ENCODE assay signal across 8 cellular contexts in the genomic region with DNA sequence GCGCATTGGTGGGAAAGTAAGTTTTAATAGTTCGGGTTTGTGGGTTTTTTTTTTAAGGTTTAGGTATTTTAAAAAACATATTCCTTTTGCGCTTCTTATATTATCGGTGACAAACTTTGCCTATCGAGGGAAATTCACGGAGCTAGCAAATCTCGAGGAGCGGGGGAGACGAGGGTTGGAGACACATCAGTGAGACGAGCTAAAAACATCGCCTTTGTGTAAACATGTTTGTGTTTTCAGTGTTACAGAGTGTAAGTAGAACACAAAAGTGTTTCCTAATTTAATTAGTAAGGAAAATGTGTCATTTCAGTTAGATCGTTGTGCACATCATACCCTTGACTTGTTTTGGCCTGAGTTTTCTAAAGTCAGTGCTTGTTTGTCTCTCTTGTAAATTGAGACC. TPM values are rescaled to one million over a fixed set of nuclear protein-coding genes. Genes with fewer than 3 reads are reported as not detected.
A peak's percentile ranks its signal among the peaks of the same experiment; 100 is the strongest.
DNase-seq lines count a peak whose midpoint lies in the region; ATAC-seq, FAIRE-seq and TF ChIP-seq lines count a peak whose summit lies in the region.

No MANE protein-coding gene starts in this region.

- peaks cover 43% of the 10 kb centered on the region for H3K36me3 Mint-ChIP-seq in activated CD4-positive, alpha-beta T cell treated with anti-CD3 and anti-CD28 coated beads for 36 hours (ENCODE audit: low read depth)
- peaks cover 19% of the 10 kb centered on the region for H3K36me3 Mint-ChIP-seq in activated naive CD8-positive, alpha-beta T cell

- peaks cover 35% of the 10 kb centered on the region for H3K4me1 Mint-ChIP-seq in activated CD4-positive, alpha-beta T cell treated with anti-CD3 and anti-CD28 coated beads for 36 hours
- peaks cover 42% of the 10 kb centered on the region for H3K4me1 Mint-ChIP-seq in activated naive CD8-positive, alpha-beta T cell (ENCODE audit: low read depth)

- intact Hi-C loops in activated CD4-positive, alpha-beta T cell treated with anti-CD3 and anti-CD28 coated beads for 36 hours (cut with DNase I, micrococcal nuclease): loop anchor here (2.0 to 10.0 kb wide), 5 partner anchors 50 to 1912 kb away; partner anchors contain the start of genes FOXD1 (in 2 of the 2), FCHO2 (in 1 of the 2) and MCCC2 (in 1 of the 2)

- peaks cover 54% of the 10 kb centered on the region for H3K79me2 ChIP-seq in keratinocyte (ENCODE audit: control insufficient read depth, insufficient read depth, low read length)

- H3K9me1 ChIP-seq in keratinocyte (ENCODE audit: control insufficient read depth, extremely low read depth, insufficient read depth, low read length): no peaks in the 10 kb centered on the region

- peak overlapping the region; percentile 87 for H3K4me3 Mint-ChIP-seq in activated CD4-positive, alpha-beta T cell treated with anti-CD3 and anti-CD28 coated beads for 36 hours
- peak overlapping the region; percentile 97 for H3K4me3 Mint-ChIP-seq in activated naive CD8-positive, alpha-beta T cell

- H3K27ac ChIP-seq in keratinocyte (ENCODE audit: control insufficient read depth, insufficient read depth, low read length) (peak overlapping the region; percentile 97), thoracic aorta (peak overlapping the region; percentile 93 to 97)

- H3K27me3 ChIP-seq in keratinocyte (ENCODE audit: control insufficient read depth, extremely low read depth, insufficient read depth, low read length) (no peaks in the 10 kb centered on the region), thoracic aorta (replicated peaks; ENCODE audit: insufficient read depth) (no peaks in the 10 kb centered on the region)

- H3K9ac ChIP-seq in keratinocyte (ENCODE audit: control insufficient read depth, extremely low read depth, insufficient read depth, low read length): peak overlapping the region; percentile 100

- dilution Hi-C loops in keratinocyte (cut with MboI; ENCODE audit: extremely low pct_ligation_motif_present, low sequenced_read_pairs): no loop called here

- peak overlapping the region; percentile 88 to 94 (median 91) for H3K4me3 ChIP-seq in keratinocyte (ENCODE audit: control insufficient read depth in 2 of 3, extremely low read depth in 1 of 3, insufficient read depth in 2 of 3, low read depth in 1 of 3, low read length in 3 of 3)
- peak overlapping the region; percentile 95 for H3K4me3 ChIP-seq in thoracic aorta

- H3K27ac Mint-ChIP-seq in activated CD4-positive, alpha-beta T cell treated with anti-CD3 and anti-CD28 coated beads for 36 hours: peak overlapping the region; percentile 98
- H3K27ac Mint-ChIP-seq in activated naive CD8-positive, alpha-beta T cell: peak overlapping the region; percentile 99

- peak overlapping the region; percentile 99 for H3K4me2 ChIP-seq in keratinocyte (ENCODE audit: control insufficient read depth, extremely low read depth, insufficient read depth, low read depth, low read length)

- H3K36me3 ChIP-seq in keratinocyte (ENCODE audit: control insufficient read depth in 2 of 2, extremely low read depth in 1 of 2, insufficient read depth in 2 of 2, low read length in 2 of 2) (peaks cover 12 to 28% of the 10 kb centered on the region in 2 experiments), thoracic aorta (peaks cover 13% of the 10 kb centered on the region)

- FAIRE-seq in keratinocyte (lab: Jason Lieb, UNC): no peak

- no peak for ATAC-seq in activated CD4-positive, alpha-beta T cell treated with anti-CD3 and anti-CD28 coated beads for 36 hours
- ATAC-seq in thoracic aorta (ENCODE audit: insufficient number of reproducible peaks, low FRiP score, low read depth) (no peak), HG02678 (IDR thresholded peaks at IDR 0.05; ENCODE audit: unreplicated experiment) (no peak)

- CTCF ChIA-PET in activated CD4-positive, alpha-beta T cell treated with anti-CD3 and anti-CD28 coated beads for 36 hours (lab: Charles Lee): interaction anchor here (0.6 to 1.5 kb wide), 4 partner anchors 21 to 106 kb away, joined by 3 to 6 read pairs (median 4); no protein-coding TSS in a partner anchor

- no peak overlapping the region for H2AFZ ChIP-seq in keratinocyte (ENCODE audit: control insufficient read depth, low read length)

- POLR2A ChIA-PET in activated CD4-positive, alpha-beta T cell treated with anti-CD3 and anti-CD28 coated beads for 36 hours (lab: Charles Lee): interaction anchor here (0.7 to 1.1 kb wide), 3 partner anchors 8 to 64 kb away, joined by 3 read pairs; no protein-coding TSS in a partner anchor

- H3K4me1 ChIP-seq in keratinocyte (ENCODE audit: control insufficient read depth, extremely low read depth, insufficient read depth, low read length) (peaks cover 19% of the 10 kb centered on the region), thoracic aorta (ENCODE audit: control insufficient read depth in 1 of 2, low read depth in 2 of 2) (peaks cover 24 to 35% of the 10 kb centered on the region in 2 donors)

- no peak for TF ChIP-seq CTCF in keratinocyte (optimal IDR thresholded peaks at IDR 0.05 in 1 of 3, IDR thresholded peaks at IDR 0.05 in 1 of 3, conservative IDR thresholded peaks at IDR 0.05 in 1 of 3; ENCODE audit: extremely low read depth in 1 of 3, insufficient read depth in 2 of 3, low read length in 3 of 3)
- no peak for TF ChIP-seq CTCF in thoracic aorta (IDR thresholded peaks at IDR 0.05)

- H3K9me3 ChIP-seq in keratinocyte (ENCODE audit: control insufficient read depth, low read depth, low read length): no peaks in the 10 kb centered on the region
- H3K9me3 ChIP-seq in thoracic aorta: no peaks in the 10 kb centered on the region

- H3K9me3 Mint-ChIP-seq in activated CD4-positive, alpha-beta T cell treated with anti-CD3 and anti-CD28 coated beads for 36 hours (ENCODE audit: low read depth): no peaks in the 10 kb centered on the region
- no peaks in the 10 kb centered on the region for H3K9me3 Mint-ChIP-seq in activated naive CD8-positive, alpha-beta T cell (ENCODE audit: low read depth)

- no peaks in the 10 kb centered on the region for H3K27me3 Mint-ChIP-seq in activated CD4-positive, alpha-beta T cell treated with anti-CD3 and anti-CD28 coated beads for 36 hours
- H3K27me3 Mint-ChIP-seq in activated naive CD8-positive, alpha-beta T cell: peaks cover 2% of the 10 kb centered on the region

- DNase-seq in activated CD4-positive, alpha-beta T cell treated with anti-CD3 and anti-CD28 coated beads for 36 hours: no peak
- no peak for DNase-seq in activated CD4-positive, alpha-beta T cell treated with anti-CD3 and anti-CD28 coated beads, Interleukin-2, amount 50 U/mL, for 1 hour
- DNase-seq in keratinocyte (ENCODE audit: low read depth, low spot score) (no peak), thoracic aorta (ENCODE audit: low spot score) (no peak), anterior cingulate cortex (lab: John Stamatoyannopoulos, UW) (no peak), NOMO-1 treated with DMSO at 0.1 percent for 48 hours (lab: John Stamatoyannopoulos, UW; ENCODE audit: unreplicated experiment) (no peak)

- H4K20me1 ChIP-seq in keratinocyte (ENCODE audit: control insufficient read depth, extremely low read depth, insufficient read depth, low read length): peaks cover 2% of the 10 kb centered on the region

RNA-seq across cellular contexts. Expression of gene BTF3, which starts 0.9 kb away (rescaled TPM):
- total RNA-seq in activated CD4-positive, alpha-beta T cell treated with anti-CD3 and anti-CD28 coated beads for 36 hours: 1,000 to 10,000 TPM; 1,030 to 1,213 TPM
- 505 to 857 TPM (median 694 TPM) in 3 replicates for polyA plus RNA-seq in keratinocyte
- 754 TPM for polyA plus RNA-seq in keratinocyte (2011; ENCODE audit: low read depth)
- 674 and 942 TPM in 2 replicates for polyA plus RNA-seq in keratinocyte (2011; cell fraction: cytosol; rRNA removed)
- 191 and 279 TPM in 2 replicates for polyA plus RNA-seq in keratinocyte (2011; cell fraction: nucleus; rRNA removed)
- polyA plus RNA-seq in keratinocyte (2012; ENCODE audit: low replicate concordance): 722 and 955 TPM in 2 replicates
- polyA minus RNA-seq in keratinocyte: 225 to 484 TPM (median 286 TPM) in 3 replicates
- 335 TPM for polyA minus RNA-seq in keratinocyte (2011; cell fraction: cytosol; rRNA and poly(A)+ RNA removed)
- 67.1 and 102 TPM in 2 replicates for polyA minus RNA-seq in keratinocyte (2011; cell fraction: nucleus; rRNA and poly(A)+ RNA removed)
- total RNA-seq in thoracic aorta: 100 to 1,000 TPM; 250 to 407 TPM

RNA-seq across cellular contexts. Expression of gene FOXD1, which starts 50.6 kb away (rescaled TPM):
- under 1 TPM; 0.23 to 0.48 TPM for total RNA-seq in activated CD4-positive, alpha-beta T cell treated with anti-CD3 and anti-CD28 coated beads for 36 hours
- 2.9 to 11.9 TPM (median 7.0 TPM) in 3 replicates for polyA plus RNA-seq in keratinocyte
- 2.5 TPM for polyA plus RNA-seq in keratinocyte (2011; ENCODE audit: low read depth)
- 4.1 and 5.5 TPM in 2 replicates for polyA plus RNA-seq in keratinocyte (2011; cell fraction: cytosol; rRNA removed)
- 5.3 and 6.7 TPM in 2 replicates for polyA plus RNA-seq in keratinocyte (2011; cell fraction: nucleus; rRNA removed)
- 6.9 and 22.6 TPM in 2 replicates for polyA plus RNA-seq in keratinocyte (2012; ENCODE audit: low replicate concordance)
- polyA minus RNA-seq in keratinocyte: 1.3 to 6.3 TPM (median 1.9 TPM) in 3 replicates
- 9.2 TPM for polyA minus RNA-seq in keratinocyte (2011; cell fraction: cytosol; rRNA and poly(A)+ RNA removed)
- 2.4 and 2.7 TPM in 2 replicates for polyA minus RNA-seq in keratinocyte (2011; cell fraction: nucleus; rRNA and poly(A)+ RNA removed)
- 10 to 100 TPM in 1 of 2 donors, 1 to 10 TPM in 1; 6.8 to 10.0 TPM for total RNA-seq in thoracic aorta

Comparison
In these comparisons a context has a peak if more than half of its experiments do, and no peak if none do; other contexts are left out.
1. RNA of gene FOXD1, which starts 50.6 kb away (total RNA-seq): 6.8 to 10.0 TPM in thoracic aorta; 0.23 to 0.48 TPM in activated CD4-positive, alpha-beta T cell treated with anti-CD3 and anti-CD28 coated beads for 36 hours; every median in the first group is over 4 times any median in the second.